ENCODE assay signal across 19 cellular contexts in the genomic region with DNA sequence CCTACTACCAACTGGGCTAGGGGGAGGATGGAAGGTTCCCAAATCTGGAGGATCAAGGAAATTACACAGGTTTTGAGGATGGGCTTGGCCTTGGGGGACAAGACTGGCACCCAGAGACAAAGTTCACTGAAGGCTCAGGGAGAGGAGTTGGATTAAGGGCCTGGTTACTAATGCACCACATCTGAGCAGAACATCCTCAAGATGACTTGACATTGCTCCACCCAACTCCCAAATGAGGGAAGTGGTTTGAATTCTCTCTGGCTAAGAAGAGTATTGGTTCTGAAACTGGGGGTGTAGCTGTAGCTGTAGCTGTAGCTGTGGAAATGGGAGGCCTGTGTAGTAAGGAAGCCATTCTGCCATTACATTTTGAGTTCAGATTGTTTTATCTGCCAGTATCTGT.
"Had no signal": no experiment of that assay in that cellular context is flagged by ENCODE, and none has a peak within 500 bp of the region (broad histone marks: within the 10 kb centered on the region; RNA-seq: fewer than 3 reads in every experiment).

No MANE protein-coding gene starts in this region.

- H3K9me3 ChIP-seq: gastrocnemius medialis, heart right ventricle, spleen, tibial artery, upper lobe of left lung, vagina had no signal

- H3K4me3 Mint-ChIP-seq: naive B cell; nephron progenitor cell; stimulated activated memory B cell treated with anti-CD40 and anti-IgM and Interleukin-4, amounts not matched to agents 10 μg/mL and 1 μg/mL and 100 μg/mL, for 72 hours; stimulated activated naive CD8-positive, alpha-beta T cell treated with anti-CD3 and anti-CD28 coated beads, Interleukin-15, Interleukin-2, amounts not matched to agents 100 ng/mL and 50 ng/mL, for 24 hours had no signal

- H3K4me1 Mint-ChIP-seq: naive B cell; stimulated activated memory B cell treated with anti-CD40 and anti-IgM and Interleukin-4, amounts not matched to agents 10 μg/mL and 1 μg/mL and 100 μg/mL, for 72 hours had no signal

- H3K27ac ChIP-seq: gastrocnemius medialis, heart right ventricle, tibial artery, upper lobe of left lung, vagina had no signal

- H3K36me3 ChIP-seq: gastrocnemius medialis, heart right ventricle, spleen, tibial artery, upper lobe of left lung, vagina had no signal

- H3K36me3 Mint-ChIP-seq: naive B cell had no signal

- H3K27me3 ChIP-seq: gastrocnemius medialis, heart right ventricle, spleen, tibial artery, upper lobe of left lung, vagina had no signal

- ATAC-seq: esophagus mucosa; gastrocnemius medialis; heart right ventricle; sciatic nerve; stimulated activated memory B cell treated with anti-CD40 and anti-IgM and Interleukin-4, amounts not matched to agents 10 μg/mL and 1 μg/mL and 100 μg/mL, for 72 hours had no signal

- H3K4me3 ChIP-seq: gastrocnemius medialis, heart right ventricle, spleen, tibial artery, upper lobe of left lung, vagina had no signal

- DNase-seq: effector memory CD4-positive, alpha-beta T cell; gastrocnemius medialis; heart right ventricle; hypothalamus; kidney glomerular epithelial cell; mesendoderm; naive B cell; nephron progenitor cell; spleen; stimulated activated CD4-positive, alpha-beta T cell treated with anti-CD3 and anti-CD28 coated beads, Interleukin-15, amount 100 ng/mL, for 24 hours; stimulated activated CD4-positive, alpha-beta T cell treated with anti-CD3 and anti-CD28 coated beads, Interleukin-1b, Interleukin-23, amount 100 ng/mL, for 48 hours; stimulated activated CD4-positive, alpha-beta T cell treated with anti-CD3 and anti-CD28 coated beads, Interleukin-4, amount 100 ng/mL, for 24 hours; tibial artery had no signal

- H3K9me3 Mint-ChIP-seq: stimulated activated memory B cell treated with anti-CD40 and anti-IgM and Interleukin-4, amounts not matched to agents 10 μg/mL and 1 μg/mL and 100 μg/mL, for 72 hours; stimulated activated naive CD8-positive, alpha-beta T cell treated with anti-CD3 and anti-CD28 coated beads, Interleukin-15, Interleukin-2, amounts not matched to agents 100 ng/mL and 50 ng/mL, for 24 hours had no signal

- H3K27ac Mint-ChIP-seq: naive B cell; nephron progenitor cell; stimulated activated memory B cell treated with anti-CD40 and anti-IgM and Interleukin-4, amounts not matched to agents 10 μg/mL and 1 μg/mL and 100 μg/mL, for 72 hours; stimulated activated naive CD8-positive, alpha-beta T cell treated with anti-CD3 and anti-CD28 coated beads, Interleukin-15, Interleukin-2, amounts not matched to agents 100 ng/mL and 50 ng/mL, for 24 hours had no signal

- H3K27me3 Mint-ChIP-seq: naive B cell; stimulated activated memory B cell treated with anti-CD40 and anti-IgM and Interleukin-4, amounts not matched to agents 10 μg/mL and 1 μg/mL and 100 μg/mL, for 72 hours; stimulated activated naive CD8-positive, alpha-beta T cell treated with anti-CD3 and anti-CD28 coated beads, Interleukin-15, Interleukin-2, amounts not matched to agents 100 ng/mL and 50 ng/mL, for 24 hours had no signal
